ENCODE assay signal across 27 cellular contexts in the genomic region with DNA sequence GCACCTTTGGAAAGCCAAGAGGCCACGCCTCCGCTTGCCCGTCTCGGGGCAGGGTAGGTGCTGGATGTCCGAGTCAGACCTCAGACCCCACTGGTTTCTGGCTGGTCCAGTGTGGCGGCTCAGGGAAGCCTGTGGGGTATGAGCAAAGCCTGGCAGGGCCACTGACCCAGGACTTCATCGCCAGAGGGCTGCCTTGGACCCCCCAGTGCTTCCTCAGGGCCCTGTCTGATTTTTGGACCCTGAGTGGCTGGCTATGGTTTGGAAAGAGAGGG. TPM values are rescaled to one million over a fixed set of nuclear protein-coding genes. Genes with fewer than 3 reads are reported as not detected.
"Had no signal": no experiment of that assay in that cellular context is flagged by ENCODE, and none has a peak within 500 bp of the region (broad histone marks: within the 10 kb centered on the region; RNA-seq: fewer than 3 reads in every experiment).

No MANE protein-coding gene starts in this region.

- H3K27ac ChIP-seq: dorsolateral prefrontal cortex, epithelial cell of prostate, gastrocnemius medialis, neural progenitor cell, parathyroid adenoma, prostate gland, sigmoid colon, thoracic aorta, tibial nerve, upper lobe of left lung, vagina had no signal

- DNase-seq: dorsolateral prefrontal cortex; effector CD4-positive, alpha-beta T cell; foreskin fibroblast; gastrocnemius medialis; head of caudate nucleus; stimulated activated naive B cell treated with anti-CD40 and anti-IgM and Interleukin-4, amounts not matched to agents 10 μg/mL and 1 μg/mL and 100 μg/mL, for 72 hours; upper lobe of left lung had no signal

- ATAC-seq: esophagus mucosa; gastrocnemius medialis; left lobe of liver; right cardiac atrium; stimulated activated naive B cell treated with anti-CD40 and anti-IgM and Interleukin-4, amounts not matched to agents 10 μg/mL and 1 μg/mL and 100 μg/mL, for 72 hours had no signal

- H3K4me3 Mint-ChIP-seq: memory B cell; nephron; neural progenitor cell; stimulated activated naive B cell treated with anti-CD40 and anti-IgM and Interleukin-4, amounts not matched to agents 10 μg/mL and 1 μg/mL and 100 μg/mL, for 72 hours; stimulated activated naive CD8-positive, alpha-beta T cell treated with anti-CD3 and anti-CD28 coated beads, Interleukin-15, Interleukin-2, amounts not matched to agents 100 ng/mL and 50 ng/mL, for 24 hours had no signal

- H3K27ac Mint-ChIP-seq: memory B cell; nephron; neural progenitor cell; stimulated activated naive B cell treated with anti-CD40 and anti-IgM and Interleukin-4, amounts not matched to agents 10 μg/mL and 1 μg/mL and 100 μg/mL, for 72 hours; stimulated activated naive CD8-positive, alpha-beta T cell treated with anti-CD3 and anti-CD28 coated beads, Interleukin-15, Interleukin-2, amounts not matched to agents 100 ng/mL and 50 ng/mL, for 24 hours had no signal

- H3K9me3 ChIP-seq: gastrocnemius medialis, prostate gland, sigmoid colon, thoracic aorta, tibial nerve, upper lobe of left lung, vagina had no signal

- H3K36me3 ChIP-seq: gastrocnemius medialis, neural progenitor cell, prostate gland, sigmoid colon, thoracic aorta, tibial nerve, upper lobe of left lung, vagina had no signal

- H3K4me3 ChIP-seq: dorsolateral prefrontal cortex, gastrocnemius medialis, lung, neural progenitor cell, prostate gland, sigmoid colon, thoracic aorta, tibial nerve, upper lobe of left lung, vagina had no signal

- H3K9me3 Mint-ChIP-seq: memory B cell; nephron; neural progenitor cell; stimulated activated naive B cell treated with anti-CD40 and anti-IgM and Interleukin-4, amounts not matched to agents 10 μg/mL and 1 μg/mL and 100 μg/mL, for 72 hours; stimulated activated naive CD8-positive, alpha-beta T cell treated with anti-CD3 and anti-CD28 coated beads, Interleukin-15, Interleukin-2, amounts not matched to agents 100 ng/mL and 50 ng/mL, for 24 hours had no signal

- H3K4me1 ChIP-seq: gastrocnemius medialis, parathyroid adenoma, prostate gland, sigmoid colon, tibial nerve, upper lobe of left lung, vagina had no signal

- H3K36me3 Mint-ChIP-seq: memory B cell; neural progenitor cell; stimulated activated naive B cell treated with anti-CD40 and anti-IgM and Interleukin-4, amounts not matched to agents 10 μg/mL and 1 μg/mL and 100 μg/mL, for 72 hours had no signal

- H3K27me3 ChIP-seq: neural progenitor cell, upper lobe of left lung, vagina had no signal

- H3K4me2 ChIP-seq: neural progenitor cell had no signal

- FAIRE-seq: colon, keratinocyte had no signal

- H3K9ac ChIP-seq: neural progenitor cell, parathyroid adenoma had no signal

- H2AFZ ChIP-seq: neural progenitor cell, parathyroid adenoma had no signal

- H3K79me2 ChIP-seq: parathyroid adenoma had no signal

RNA-seq across cellular contexts. Expression of a gene that starts 20.4 kb away (rescaled TPM):
- total RNA-seq: gastrocnemius medialis, glomerular endothelial cell, osteoblast, prostate gland, right cardiac atrium, sigmoid colon, skeletal muscle tissue, thoracic aorta, tibial nerve had no signal
- polyA plus RNA-seq: keratinocyte had no signal
